In genomic region chr2:38173690-38174089, GRCh38 we compare ENCODE assay signal across 19 cellular contexts.
"Had no signal": no experiment of that assay in that cellular context is flagged by ENCODE, and none has a peak within 500 bp of the region (broad histone marks: within the 10 kb centered on the region; RNA-seq: fewer than 3 reads in every experiment).

No MANE protein-coding gene starts in this region.

- H3K4me3 ChIP-seq: cardiac muscle cell, coronary artery, gastroesophageal sphincter, psoas muscle, thoracic aorta, vagina had no signal

- H3K9me3 Mint-ChIP-seq: activated CD4-positive, alpha-beta memory T cell treated with anti-CD3 and anti-CD28 coated beads for 36 hours; activated T-cell treated with anti-CD3 and anti-CD28 coated beads, Interleukin-2, amount 50 U/mL, for 4 hours; naive thymus-derived CD8-positive, alpha-beta T cell had no signal

- H3K4me1 Mint-ChIP-seq: naive thymus-derived CD8-positive, alpha-beta T cell had no signal

- H3K4me1 ChIP-seq: psoas muscle had no signal

- H3K27me3 ChIP-seq: cardiac muscle cell, gastroesophageal sphincter, vagina had no signal

- H3K9me3 ChIP-seq: gastroesophageal sphincter, psoas muscle, thoracic aorta, vagina had no signal

- H3K36me3 Mint-ChIP-seq: activated CD4-positive, alpha-beta memory T cell treated with anti-CD3 and anti-CD28 coated beads for 36 hours; activated naive CD8-positive, alpha-beta T cell; naive thymus-derived CD8-positive, alpha-beta T cell had no signal

- H3K36me3 ChIP-seq: cardiac muscle cell, gastroesophageal sphincter, thoracic aorta, vagina had no signal

- H3K27ac Mint-ChIP-seq: activated CD4-positive, alpha-beta memory T cell treated with anti-CD3 and anti-CD28 coated beads for 36 hours; activated naive CD8-positive, alpha-beta T cell; naive thymus-derived CD8-positive, alpha-beta T cell had no signal

- H3K27ac ChIP-seq: cardiac muscle cell, psoas muscle, thoracic aorta, vagina had no signal

- DNase-seq: activated CD4-positive, alpha-beta memory T cell treated with anti-CD3 and anti-CD28 coated beads for 36 hours; activated gamma-delta T cell; activated T-cell treated with anti-CD3 and anti-CD28 coated beads, Interleukin-2, amount 50 U/mL, for 4 hours; aorta; effector CD8-positive, alpha-beta T cell; left ventricle myocardium superior; midbrain; naive thymus-derived CD8-positive, alpha-beta T cell; psoas muscle; stimulated activated CD4-positive, alpha-beta T cell treated with anti-CD3 and anti-CD28 coated beads, Interleukin-4, amount 100 ng/mL, for 1 hour; stimulated activated CD8-positive, alpha-beta memory T cell treated with anti-CD3 and anti-CD28 coated beads, Interleukin-4, amount 100 ng/mL, for 48 hours; stimulated activated naive CD8-positive, alpha-beta T cell treated with anti-CD3 and anti-CD28 coated beads, Interleukin-15, Interleukin-2, amounts not matched to agents 100 U/mL and 50 U/mL, for 24 hours; SW 1271 had no signal

- H3K4me3 Mint-ChIP-seq: activated CD4-positive, alpha-beta memory T cell treated with anti-CD3 and anti-CD28 coated beads for 36 hours; activated naive CD8-positive, alpha-beta T cell; activated T-cell treated with anti-CD3 and anti-CD28 coated beads, Interleukin-2, amount 50 U/mL, for 4 hours; naive thymus-derived CD8-positive, alpha-beta T cell had no signal
